In genomic region chr9:110969971-110970381, GRCh38 we compare ENCODE assay signal across 14 cellular contexts.
A peak's percentile ranks its signal among the peaks of the same experiment; 100 is the strongest.
DNase-seq lines count a peak whose midpoint lies in the region; ATAC-seq and TF ChIP-seq lines count a peak whose summit lies in the region.
"Had no signal": no experiment of that assay in that cellular context is flagged by ENCODE, and none has a peak within 500 bp of the region (broad histone marks: within the 10 kb centered on the region; RNA-seq: fewer than 3 reads in every experiment).

No MANE protein-coding gene starts in this region.

- peak; percentile 72 for DNase-seq in GM04504 (ENCODE audit: low read depth)
- peak; percentile 91 for DNase-seq in RWPE1 (ENCODE audit: low spot score)
- DNase-seq in fibroblast of gingiva (ENCODE audit: low read depth): peak; percentile 30
- DNase-seq in skeletal muscle cell (ENCODE audit: low read depth): peak; percentile 36
- DNase-seq in SIG-M5 treated with dmso at 0.1 percent for 504 hours (lab: John Stamatoyannopoulos, UW; ENCODE audit: unreplicated experiment): no peak
- DNase-seq: activated T-cell treated with anti-CD3 and anti-CD28 coated beads, Interleukin-2, amount 50 U/mL, for 4 hours; NCI-H187 treated with DMSO at 0.1 percent for 48 hours; OCI-M1; stimulated activated CD4-positive, alpha-beta T cell treated with anti-CD3 and anti-CD28 coated beads, Interleukin-2, amount 100 ng/mL, for 24 hours had no signal

- CTCF ChIA-PET in RWPE1 (lab: Yijun Ruan, JAX): interaction anchor here (0.5 kb wide), 1 partner anchor 124 kb away, joined by 3 read pairs; no protein-coding TSS in a partner anchor

- H3K27ac ChIP-seq in RWPE1: no peak overlapping the region
- H3K27ac ChIP-seq: neutrophil had no signal

- no peak for TF ChIP-seq CTCF in RWPE1 (conservative IDR thresholded peaks at IDR 0.05; ENCODE audit: low read depth)

- ATAC-seq in HG03139 (IDR thresholded peaks at IDR 0.05; ENCODE audit: unreplicated experiment) (no peak), HG02588 (IDR thresholded peaks at IDR 0.05; ENCODE audit: unreplicated experiment) (no peak), HG03457 (IDR thresholded peaks at IDR 0.05; ENCODE audit: unreplicated experiment) (no peak)
- ATAC-seq: activated T-cell treated with anti-CD3 and anti-CD28 coated beads, Interleukin-2, amount 50 U/mL, for 4 hours; WTC11 had no signal

- POLR2A ChIA-PET in RWPE1 (lab: Yijun Ruan, JAX; ENCODE audit: low non-redundant PET): no interaction called here

- H3K4me3 ChIP-seq in skeletal muscle cell (ENCODE audit: low read depth, low read length): no peak overlapping the region
